ENCODE assay signal across 4 cellular contexts in the genomic region with DNA sequence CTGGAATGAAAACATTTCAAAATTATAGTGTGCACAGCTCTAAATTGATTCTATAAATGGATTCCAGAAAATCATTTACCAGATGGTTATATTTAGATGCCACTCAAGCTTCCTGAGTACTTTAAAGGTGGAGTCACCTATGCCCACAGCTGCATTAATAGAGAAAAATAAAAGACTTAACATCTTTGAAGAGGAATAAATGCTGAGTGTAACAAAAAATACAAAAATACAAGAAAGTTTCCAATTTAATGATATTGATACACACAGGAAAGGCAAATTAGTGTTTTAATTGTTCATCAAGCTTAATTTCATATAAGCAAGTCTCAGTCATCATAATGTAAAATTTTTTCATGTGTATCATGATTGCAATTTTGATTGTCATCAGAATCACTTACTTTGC.
"Had no signal": no experiment of that assay in that cellular context is flagged by ENCODE, and none has a peak within 500 bp of the region (broad histone marks: within the 10 kb centered on the region; RNA-seq: fewer than 3 reads in every experiment).

No MANE protein-coding gene starts in this region.

- H2AFZ ChIP-seq: GM23338 had no signal

- H3K4me2 ChIP-seq: GM23338 had no signal

- DNase-seq: H9, HCEC 1CT, KG1 had no signal

- H3K4me3 ChIP-seq: GM23338 had no signal
